Comparison of ENCODE assay signal across 1 cellular context in genomic region chr2:109280804-109281203, GRCh38.
TF ChIP-seq lines count a peak whose summit lies in the region.

No MANE protein-coding gene starts in this region.

TF ChIP-seq in SK-N-SH, 30 proteins besides CTCF, POLR2A, EP300 and RAD21 (continued from another document):
- TF ChIP-seq REST (IDR thresholded peaks at IDR 0.05; ENCODE audit: low read depth, low read length) (no peak), TCF12 (IDR thresholded peaks at IDR 0.05) (no peak), FOXM1 (IDR thresholded peaks at IDR 0.05; ENCODE audit: low read depth) (no peak), GABPA (IDR thresholded peaks at IDR 0.05; ENCODE audit: low read depth) (no peak), USF1 (IDR thresholded peaks at IDR 0.05; ENCODE audit: borderline replicate concordance, low read depth) (no peak), EZH2phosphoT487 (IDR thresholded peaks at IDR 0.05; ENCODE audit: borderline replicate concordance, low read depth) (no peak), YY1 (IDR thresholded peaks at IDR 0.05; ENCODE audit: low read depth) (no peak), NFIC (IDR thresholded peaks at IDR 0.05; ENCODE audit: borderline replicate concordance) (no peak), ELF1 (IDR thresholded peaks at IDR 0.05) (no peak), IRF3 (IDR thresholded peaks at IDR 0.05; ENCODE audit: low read depth, low read length) (no peak), TEAD4 (IDR thresholded peaks at IDR 0.05; ENCODE audit: borderline replicate concordance, insufficient read depth) (no peak), RFX5 (IDR thresholded peaks at IDR 0.05; ENCODE audit: low read length) (no peak)
TF ChIP-seq in SK-N-SH: peak in this region for 0.
